Comparison of ENCODE assay signal across 23 cellular contexts in genomic region chr6:65818576-65818975, GRCh38.
A peak's percentile ranks its signal among the peaks of the same experiment; 100 is the strongest.
DNase-seq lines count a peak whose midpoint lies in the region; ATAC-seq, FAIRE-seq and TF ChIP-seq lines count a peak whose summit lies in the region.
"Had no signal": no experiment of that assay in that cellular context is flagged by ENCODE, and none has a peak within 500 bp of the region (broad histone marks: within the 10 kb centered on the region; RNA-seq: fewer than 3 reads in every experiment).

No MANE protein-coding gene starts in this region.

- H3K18ac ChIP-seq in IMR-90 (ENCODE audit: low read depth, low read length), result no peak overlapping the region

- H3K4me2 ChIP-seq in A549, result peak overlapping the region; percentile 66
- H3K4me2 ChIP-seq in IMR-90 (ENCODE audit: low read depth, low read length), result no peak overlapping the region
- no peak overlapping the region for H3K4me2 ChIP-seq in PC-9
- H3K4me2 ChIP-seq: BLaER1 treated with 17β-estradiol and CSF1 and Interleukin-3, amounts not matched to agents 10 nM and 100 nM had no signal

- no peaks in the 10 kb centered on the region for H3K9me1 ChIP-seq in IMR-90 (ENCODE audit: insufficient read depth, low read length)

- peaks cover 18% of the 10 kb centered on the region for H3K4me1 ChIP-seq in A549
- no peaks in the 10 kb centered on the region for H3K4me1 ChIP-seq in IMR-90 (ENCODE audit: control insufficient read depth, insufficient read depth, low read length)
- H3K4me1 ChIP-seq in PC-9 (replicated peaks; ENCODE audit: insufficient read depth), result 0 out of 2 replicates have a peak, but pooled peaks cover 15% of the 10 kb centered on the region
- H3K4me1 ChIP-seq: BLaER1 treated with 17β-estradiol and CSF1 and Interleukin-3, amounts not matched to agents 10 nM and 100 nM; Caco-2 had no signal

- H3K4me3 ChIP-seq in A549, result no peak overlapping the region
- no peak overlapping the region for H3K4me3 ChIP-seq in IMR-90 (ENCODE audit: insufficient read depth, low read depth, low read length)
- no peak overlapping the region for H3K4me3 ChIP-seq in PC-9
- H3K4me3 ChIP-seq: BLaER1 treated with 17β-estradiol and CSF1 and Interleukin-3, amounts not matched to agents 10 nM and 100 nM had no signal

- H2AK5ac ChIP-seq in IMR-90 (ENCODE audit: low read depth, low read length), result no peak overlapping the region

- BruUV-seq in IMR-90 (replicated peaks; lab: Mats Ljungman, UMichigan) (no TSS peak), PC-9 (replicated peaks; lab: Mats Ljungman, UMichigan) (TSS peak; percentile 82)

- H3K23ac ChIP-seq in IMR-90 (ENCODE audit: low read depth, low read length), result no peak overlapping the region

- no peak overlapping the region for H3K56ac ChIP-seq in IMR-90 (ENCODE audit: extremely low read depth, insufficient read depth, low read length)

- H4K91ac ChIP-seq in IMR-90 (ENCODE audit: insufficient read depth, low read depth, low read length), result no peak overlapping the region

- H3K79me1 ChIP-seq in IMR-90 (ENCODE audit: low read depth in 1 of 2, low read length in 2 of 2), result no peaks in the 10 kb centered on the region

- H3K36me3 ChIP-seq in IMR-90 (ENCODE audit: control insufficient read depth, insufficient read depth, low read length) (no peaks in the 10 kb centered on the region), PC-9 (ENCODE audit: low read depth) (no peaks in the 10 kb centered on the region)
- H3K36me3 ChIP-seq: BLaER1 treated with 17β-estradiol and CSF1 and Interleukin-3, amounts not matched to agents 10 nM and 100 nM had no signal

- H2BK20ac ChIP-seq in IMR-90 (ENCODE audit: low read depth, low read length), result no peak overlapping the region

- dilution Hi-C loops in IMR-90 (cut with HindIII; ENCODE audit: low sequenced_read_pairs, unreplicated experiment), result no loop called here

- POLR2A ChIA-PET in A549 (lab: Yijun Ruan, JAX) (no interaction called here), IMR-90 (lab: Charles Lee; ENCODE audit: unreplicated experiment) (no interaction called here), PC-9 (lab: Charles Lee; ENCODE audit: unreplicated experiment) (no interaction called here)

- H4K20me1 ChIP-seq in IMR-90 (ENCODE audit: insufficient read depth, low read length), result no peaks in the 10 kb centered on the region
- no peaks in the 10 kb centered on the region for H4K20me1 ChIP-seq in PC-9 (ENCODE audit: insufficient read depth)
- H4K20me1 ChIP-seq: BLaER1 treated with 17β-estradiol and CSF1 and Interleukin-3, amounts not matched to agents 10 nM and 100 nM had no signal

- CTCF ChIA-PET in A549 (lab: Yijun Ruan, JAX) (no interaction called here), IMR-90 (lab: Yijun Ruan, JAX) (no interaction called here), PC-9 (lab: Charles Lee) (no interaction called here)

- H2BK5ac ChIP-seq in IMR-90 (ENCODE audit: low read depth, low read length, poor library complexity, severe bottlenecking), result no peak overlapping the region

- no peak overlapping the region for H3K4ac ChIP-seq in IMR-90 (ENCODE audit: low read depth, low read length)

- no peak overlapping the region for H4K5ac ChIP-seq in IMR-90 (ENCODE audit: low read depth, low read length)

- H3K9me3 ChIP-seq in A549, result peaks cover 9% of the 10 kb centered on the region; the same call in 1 of the 3 replicates
- H3K9me3 ChIP-seq in IMR-90 (ENCODE audit: control insufficient read depth, insufficient read depth, low read length), result no peaks in the 10 kb centered on the region; the same call in 1 of the 2 replicates
- no peaks in the 10 kb centered on the region for H3K9me3 ChIP-seq in PC-9 (ENCODE audit: insufficient read depth, low read depth)
- H3K9me3 ChIP-seq: BLaER1 treated with 17β-estradiol and CSF1 and Interleukin-3, amounts not matched to agents 10 nM and 100 nM; Caco-2 had no signal

- ATAC-seq in A549 (no peak), IMR-90 (ENCODE audit: low read depth) (no peak), HG03521 (IDR thresholded peaks at IDR 0.05; ENCODE audit: unreplicated experiment) (no peak)
- ATAC-seq: CD8-positive, alpha-beta T cell had no signal

- TF ChIP-seq EP300 in A549 (IDR thresholded peaks at IDR 0.05), result no peak

- peak overlapping the region; percentile 81 to 85 for H3K27ac ChIP-seq in A549
- H3K27ac ChIP-seq in IMR-90 (ENCODE audit: insufficient read depth, low read length), result no peak overlapping the region
- peak overlapping the region; percentile 81 for H3K27ac ChIP-seq in PC-9
- H3K27ac ChIP-seq: BLaER1 treated with 17β-estradiol and CSF1 and Interleukin-3, amounts not matched to agents 10 nM and 100 nM; C4-2B had no signal

- no peaks in the 10 kb centered on the region for H3K9me2 ChIP-seq in PC-9 (ENCODE audit: insufficient read depth)

- H3K4me3 Mint-ChIP-seq in type B pancreatic cell, result no peak overlapping the region
- H3K4me3 Mint-ChIP-seq: B cell; CD4-positive, alpha-beta T cell; CD8-positive, alpha-beta T cell had no signal

- H3K4me1 Mint-ChIP-seq in type B pancreatic cell (ENCODE audit: unreplicated experiment), result no peaks in the 10 kb centered on the region
- H3K4me1 Mint-ChIP-seq: B cell had no signal

- TF ChIP-seq RAD21 in A549 (conservative IDR thresholded peaks at IDR 0.05 in 1 of 2, IDR thresholded peaks at IDR 0.05 in 1 of 2) (no peak), IMR-90 (IDR thresholded peaks at IDR 0.05; ENCODE audit: low read length) (no peak)

- H3K27me3 Mint-ChIP-seq in type B pancreatic cell, result no peaks in the 10 kb centered on the region
- H3K27me3 Mint-ChIP-seq: B cell; CD4-positive, alpha-beta T cell had no signal

- DNase-seq in A549 (ENCODE audit: low read depth in 1 of 2, low spot score in 1 of 2), result no peak
- no peak for DNase-seq in IMR-90
- DNase-seq in PC-9, result no peak
- no peak for DNase-seq in type B pancreatic cell (ENCODE audit: extremely low spot score, unreplicated experiment)
- DNase-seq in GM12891 (ENCODE audit: insufficient read length, low spot score), result no peak
- DNase-seq in activated CD8-positive, alpha-beta memory T cell treated with anti-CD3 and anti-CD28 coated beads, Interleukin-2, amount 50 U/mL, for 48 hours, result no peak
- DNase-seq: 8988T; AML-193; Caco-2; Calu3; CD4-positive, alpha-beta T cell; CD8-positive, alpha-beta T cell; DMS79 treated with DMSO at 0.1 percent for 48 hours; GF-D8 had no signal

- intact Hi-C loops in IMR-90 (cut with micrococcal nuclease) (no loop called here), PC-9 (cut with micrococcal nuclease; ENCODE audit: unreplicated experiment) (no loop called here)

- in situ Hi-C loops in IMR-90 (cut with MboI; ENCODE audit: low sequenced_read_pairs), result no loop called here

- TF ChIP-seq CTCF in A549 (IDR thresholded peaks at IDR 0.05), result no peak
- no peak for TF ChIP-seq CTCF in IMR-90 (conservative IDR thresholded peaks at IDR 0.05; ENCODE audit: low read depth, low read length)
- no peak for TF ChIP-seq CTCF in PC-9 (conservative IDR thresholded peaks at IDR 0.05)
- TF ChIP-seq CTCF in type B pancreatic cell (conservative IDR thresholded peaks at IDR 0.05), result no peak

- H3K36me3 Mint-ChIP-seq in type B pancreatic cell, result no peaks in the 10 kb centered on the region
- H3K36me3 Mint-ChIP-seq: CD8-positive, alpha-beta T cell had no signal

- H3K27me3 ChIP-seq in IMR-90 (ENCODE audit: control insufficient read depth, insufficient read depth, low read length), result no peaks in the 10 kb centered on the region
- H3K27me3 ChIP-seq in PC-9 (ENCODE audit: insufficient read depth, low read depth), result no peaks in the 10 kb centered on the region
- H3K27me3 ChIP-seq: BLaER1 treated with 17β-estradiol and CSF1 and Interleukin-3, amounts not matched to agents 10 nM and 100 nM had no signal

- peaks cover 4% of the 10 kb centered on the region for H3K9me3 Mint-ChIP-seq in type B pancreatic cell

- no peaks in the 10 kb centered on the region for H3F3A ChIP-seq in PC-9 (ENCODE audit: insufficient read depth, low read depth)

- H2BK120ac ChIP-seq in IMR-90 (ENCODE audit: low read depth, low read length), result no peak overlapping the region

- H4K8ac ChIP-seq in IMR-90 (ENCODE audit: low read depth in 2 of 2, low read length in 2 of 2), result no peak overlapping the region

- WGBS in A549 (ENCODE audit: missing lambda C conversion rate), result 10% methylated on average over 5 of the region's 5 CpGs
- no CpG with 5 or more reads among the region's 5 CpGs for WGBS in IMR-90 (ENCODE audit: extremely low coverage in 2 of 2, insufficient read length in 1 of 2), 2 experiments

- H2AFZ ChIP-seq in IMR-90 (replicated peaks; ENCODE audit: low read length, poor library complexity), result no peak overlapping the region
- H2AFZ ChIP-seq in PC-9, result no peak overlapping the region

- H2AK9ac ChIP-seq in IMR-90 (replicated peaks; ENCODE audit: low read depth, low read length, poor library complexity), result no peak overlapping the region

- no peak overlapping the region for H3K9ac ChIP-seq in IMR-90 (ENCODE audit: low read depth, low read length)
- H3K9ac ChIP-seq: BLaER1 treated with 17β-estradiol and CSF1 and Interleukin-3, amounts not matched to agents 10 nM and 100 nM had no signal

- H2BK15ac ChIP-seq in IMR-90 (ENCODE audit: low read depth, low read length), result no peak overlapping the region

- no peak overlapping the region for H3K14ac ChIP-seq in IMR-90 (replicated peaks; ENCODE audit: low read depth, low read length)

- H3K27ac Mint-ChIP-seq in type B pancreatic cell, result peak overlapping the region; percentile 54
- H3K27ac Mint-ChIP-seq: B cell; CD4-positive, alpha-beta T cell; CD8-positive, alpha-beta T cell had no signal

- TF ChIP-seq POLR2A in A549 (IDR thresholded peaks at IDR 0.05; ENCODE audit: low read length), result no peak
- TF ChIP-seq POLR2A in IMR-90 (IDR thresholded peaks at IDR 0.05; ENCODE audit: low read depth, low read length), result no peak
- no peak for TF ChIP-seq POLR2A in GM12891 (IDR thresholded peaks at IDR 0.05; ENCODE audit: low read depth, low read length)

- FAIRE-seq in A549 (lab: Jason Lieb, UNC), result no peak
- FAIRE-seq in GM12891 (lab: Jason Lieb, UNC), result no peak
- FAIRE-seq: A204.1, D721Med, G401.6, GM12892, GM18507 had no signal

- no peaks in the 10 kb centered on the region for H3K79me2 ChIP-seq in PC-9 (ENCODE audit: low read depth)

TF ChIP-seq in A549, 52 proteins besides CTCF, POLR2A, EP300 and RAD21:
- TF ChIP-seq ZFP36 (IDR thresholded peaks at IDR 0.05; ENCODE audit: borderline replicate concordance, partially characterized antibody) (no peak), MAFK (IDR thresholded peaks at IDR 0.05; ENCODE audit: partially characterized antibody) (peak; percentile 73), FOXS1 (CRISPR knock-in tag; IDR thresholded peaks at IDR 0.05) (no peak)

TF ChIP-seq in IMR-90, 13 proteins besides CTCF, POLR2A, EP300 and RAD21 (continues in another document):
- TF ChIP-seq CHD1 (IDR thresholded peaks at IDR 0.05; ENCODE audit: low read depth, low read length) (no peak), MXI1 (IDR thresholded peaks at IDR 0.05; ENCODE audit: borderline replicate concordance, low read depth, low read length) (no peak), CEBPB (IDR thresholded peaks at IDR 0.05; ENCODE audit: low read depth, low read length) (no peak)

TF ChIP-seq in GM12891, 5 proteins besides CTCF, POLR2A, EP300 and RAD21:
- TF ChIP-seq PAX5 (IDR thresholded peaks at IDR 0.05; ENCODE audit: insufficient read depth, low read length, severe bottlenecking) (no peak), SPI1 (IDR thresholded peaks at IDR 0.05; ENCODE audit: low read depth, low read length) (no peak), POLR2AphosphoS5 (IDR thresholded peaks at IDR 0.05; ENCODE audit: low read depth, low read length) (no peak), TAF1 (IDR thresholded peaks at IDR 0.05; ENCODE audit: low read depth, low read length) (no peak), POU2F2 (IDR thresholded peaks at IDR 0.05; ENCODE audit: low read depth, low read length) (no peak)
